ENCODE assay signal across 8 cellular contexts in genomic region chr10:58266003-58266825, GRCh38. TPM values are rescaled to one million over a fixed set of nuclear protein-coding genes. Genes with fewer than 3 reads are reported as not detected.
A peak's percentile ranks its signal among the peaks of the same experiment; 100 is the strongest.
DNase-seq lines count a peak whose midpoint lies in the region; ATAC-seq and TF ChIP-seq lines count a peak whose summit lies in the region.

No MANE protein-coding gene starts in this region.

- H3K36me3 Mint-ChIP-seq in CD4-positive, CD25-positive, alpha-beta regulatory T cell, result no peaks in the 10 kb centered on the region
- peaks cover 3% of the 10 kb centered on the region for H3K36me3 Mint-ChIP-seq in activated T-helper 1 cell treated with anti-CD3 and anti-CD28 coated beads, Interleukin-12 subunit alpha, Interleukin-12 subunit beta, Interleukin-2, Interleukin-4 antibody, amounts not matched to agents 30 ng/mL and 10 ng/mL and 1 ng/mL, durations not matched to agents 14 hours and 24 hours and 36 hours (ENCODE audit: low read depth)

- peak; percentile 12 to 24 for ATAC-seq in CD4-positive, CD25-positive, alpha-beta regulatory T cell (ENCODE audit: low read depth in 2 of 2)
- peak; percentile 7 for ATAC-seq in GM19372 (IDR thresholded peaks at IDR 0.05; ENCODE audit: low read depth, unreplicated experiment)

- peak overlapping the region; percentile 84 for H3K4me3 ChIP-seq in CD4-positive, CD25-positive, alpha-beta regulatory T cell (ENCODE audit: low read depth, low read length)
- no peak overlapping the region for H3K4me3 ChIP-seq in KMS-11 (IDR thresholded peaks at IDR 0.05; ENCODE audit: insufficient read depth, low read depth, low read length)
- H3K4me3 ChIP-seq in prostate gland, result peak overlapping the region; percentile 75 to 91

- H3K27me3 Mint-ChIP-seq in CD4-positive, CD25-positive, alpha-beta regulatory T cell, result peaks cover 4% of the 10 kb centered on the region
- no peaks in the 10 kb centered on the region for H3K27me3 Mint-ChIP-seq in activated T-helper 1 cell treated with anti-CD3 and anti-CD28 coated beads, Interleukin-12 subunit alpha, Interleukin-12 subunit beta, Interleukin-2, Interleukin-4 antibody, amounts not matched to agents 30 ng/mL and 10 ng/mL and 1 ng/mL, durations not matched to agents 14 hours and 24 hours and 36 hours (ENCODE audit: insufficient read depth)

- intact Hi-C loops in activated T-helper 1 cell treated with anti-CD3 and anti-CD28 coated beads, Interleukin-12 subunit alpha, Interleukin-12 subunit beta, Interleukin-2, Interleukin-4 antibody, amounts not matched to agents 30 ng/mL and 10 ng/mL and 1 ng/mL, durations not matched to agents 14 hours and 24 hours and 36 hours (cut with micrococcal nuclease), result loop anchor here (1.0 to 5.0 kb wide), 4 partner anchors 29 to 1641 kb away; partner anchors contain the start of genes CCDC6 and TFAM
- intact Hi-C loops in prostate gland (cut with DNase I), result no loop called here

- no peaks in the 10 kb centered on the region for H3K27me3 ChIP-seq in CD4-positive, CD25-positive, alpha-beta regulatory T cell (ENCODE audit: control insufficient read depth, insufficient read depth, low read length)
- H3K27me3 ChIP-seq in KMS-11 (ENCODE audit: insufficient read depth, low read depth) (no peaks in the 10 kb centered on the region), prostate gland (replicated peaks; ENCODE audit: insufficient read depth) (no peaks in the 10 kb centered on the region)

- H3K79me2 ChIP-seq in KMS-11 (ENCODE audit: insufficient read depth, low read depth), result peaks cover 61% of the 10 kb centered on the region

- H3K27ac Mint-ChIP-seq in CD4-positive, CD25-positive, alpha-beta regulatory T cell, result peak overlapping the region; percentile 89 to 98 (median 97)
- peak overlapping the region; percentile 95 for H3K27ac Mint-ChIP-seq in activated T-helper 1 cell treated with anti-CD3 and anti-CD28 coated beads, Interleukin-12 subunit alpha, Interleukin-12 subunit beta, Interleukin-2, Interleukin-4 antibody, amounts not matched to agents 30 ng/mL and 10 ng/mL and 1 ng/mL, durations not matched to agents 14 hours and 24 hours and 36 hours

- H3K4me1 ChIP-seq in CD4-positive, CD25-positive, alpha-beta regulatory T cell (ENCODE audit: control insufficient read depth, insufficient read depth, low read length, poor library complexity, severe bottlenecking), result peaks cover 35% of the 10 kb centered on the region
- peaks cover 28% of the 10 kb centered on the region for H3K4me1 ChIP-seq in KMS-11 (ENCODE audit: low read depth, poor library complexity, severe bottlenecking)
- no peaks in the 10 kb centered on the region for H3K4me1 ChIP-seq in prostate gland (replicated peaks)

- 14% methylated on average over 14 of the region's 14 CpGs for WGBS in prostate gland

- no peak for TF ChIP-seq CTCF in KMS-11 (conservative IDR thresholded peaks at IDR 0.05; ENCODE audit: low read depth, low read length)
- no peak for TF ChIP-seq CTCF in prostate gland (IDR thresholded peaks at IDR 0.05)

- peaks cover 28 to 58% (median 47%) of the 10 kb centered on the region in 4 donors for H3K4me1 Mint-ChIP-seq in CD4-positive, CD25-positive, alpha-beta regulatory T cell
- H3K4me1 Mint-ChIP-seq in activated T-helper 1 cell treated with anti-CD3 and anti-CD28 coated beads, Interleukin-12 subunit alpha, Interleukin-12 subunit beta, Interleukin-2, Interleukin-4 antibody, amounts not matched to agents 30 ng/mL and 10 ng/mL and 1 ng/mL, durations not matched to agents 14 hours and 24 hours and 36 hours (ENCODE audit: low read depth), result peaks cover 53% of the 10 kb centered on the region

- peak overlapping the region; percentile 96 to 98 (median 96) for H3K4me3 Mint-ChIP-seq in CD4-positive, CD25-positive, alpha-beta regulatory T cell
- H3K4me3 Mint-ChIP-seq in activated T-helper 1 cell treated with anti-CD3 and anti-CD28 coated beads, Interleukin-12 subunit alpha, Interleukin-12 subunit beta, Interleukin-2, Interleukin-4 antibody, amounts not matched to agents 30 ng/mL and 10 ng/mL and 1 ng/mL, durations not matched to agents 14 hours and 24 hours and 36 hours, result peak overlapping the region; percentile 98

- TF ChIP-seq POLR2A in prostate gland (IDR thresholded peaks at IDR 0.05), result no peak

- H3K9me3 ChIP-seq in CD4-positive, CD25-positive, alpha-beta regulatory T cell (ENCODE audit: control insufficient read depth in 2 of 2, low read length in 2 of 2), result no peaks in the 10 kb centered on the region
- H3K9me3 ChIP-seq in prostate gland, result no peaks in the 10 kb centered on the region

- peak overlapping the region; percentile 67 for H3K9ac ChIP-seq in KMS-11

- no peaks in the 10 kb centered on the region for H4K20me1 ChIP-seq in KMS-11 (ENCODE audit: insufficient read depth)

- no peaks in the 10 kb centered on the region for H3K9me3 Mint-ChIP-seq in CD4-positive, CD25-positive, alpha-beta regulatory T cell
- no peaks in the 10 kb centered on the region for H3K9me3 Mint-ChIP-seq in activated T-helper 1 cell treated with anti-CD3 and anti-CD28 coated beads, Interleukin-12 subunit alpha, Interleukin-12 subunit beta, Interleukin-2, Interleukin-4 antibody, amounts not matched to agents 30 ng/mL and 10 ng/mL and 1 ng/mL, durations not matched to agents 14 hours and 24 hours and 36 hours

- DNase-seq in CD4-positive, CD25-positive, alpha-beta regulatory T cell, result peak in 2 of 3 donors; percentile 50 to 74
- DNase-seq in activated T-helper 1 cell treated with anti-CD3 and anti-CD28 coated beads, Interleukin-12 subunit alpha, Interleukin-12 subunit beta, Interleukin-2, Interleukin-4 antibody, amounts not matched to agents 30 ng/mL and 10 ng/mL and 1 ng/mL, durations not matched to agents 14 hours and 24 hours and 36 hours (ENCODE audit: low spot score), result peak; percentile 24
- DNase-seq in germinal center (ENCODE audit: low spot score), result peak; percentile 5
- DNase-seq in prostate gland (ENCODE audit: low spot score), result no peak
- DNase-seq in COLO829 (ENCODE audit: low spot score), result no peak
- no peak for DNase-seq in amygdala (lab: John Stamatoyannopoulos, UW)

- peak overlapping the region; percentile 83 for H3K4me2 ChIP-seq in KMS-11

- no peaks in the 10 kb centered on the region for H3K36me3 ChIP-seq in CD4-positive, CD25-positive, alpha-beta regulatory T cell (ENCODE audit: control insufficient read depth, insufficient read depth, low read length)
- no peaks in the 10 kb centered on the region for H3K36me3 ChIP-seq in KMS-11 (ENCODE audit: insufficient read depth)
- H3K36me3 ChIP-seq in prostate gland, result no peaks in the 10 kb centered on the region

- peak overlapping the region; percentile 91 for H3K27ac ChIP-seq in CD4-positive, CD25-positive, alpha-beta regulatory T cell (ENCODE audit: insufficient read depth, low read length, poor library complexity, severe bottlenecking)
- H3K27ac ChIP-seq in KMS-11 (peak overlapping the region; percentile 69), prostate gland (peak overlapping the region; percentile 91 to 96)

- peak overlapping the region; percentile 80; the same call in 1 of the 2 replicates for H2AFZ ChIP-seq in KMS-11 (ENCODE audit: low read depth)

RNA-seq across cellular contexts. Expression of gene IPMK, which starts 1.5 kb away (rescaled TPM):
- total RNA-seq in CD4-positive, CD25-positive, alpha-beta regulatory T cell, result 4.2 TPM
- 1 to 10 TPM; 1.3 to 2.6 (median 2.0) TPM for polyA plus RNA-seq in CD4-positive, CD25-positive, alpha-beta regulatory T cell
- 6.5 and 7.1 TPM in 2 replicates for total RNA-seq in activated T-helper 1 cell treated with anti-CD3 and anti-CD28 coated beads, Interleukin-12 subunit alpha, Interleukin-12 subunit beta, Interleukin-2, Interleukin-4 antibody, amounts not matched to agents 30 ng/mL and 10 ng/mL and 1 ng/mL, durations not matched to agents 14 hours and 24 hours and 36 hours
- total RNA-seq in prostate gland, result 1 to 10 TPM; 2.6 to 5.5 TPM

RNA-seq across cellular contexts. Expression of gene CISD1, which starts 2.7 kb away (rescaled TPM):
- 4.4 TPM for total RNA-seq in CD4-positive, CD25-positive, alpha-beta regulatory T cell
- polyA plus RNA-seq in CD4-positive, CD25-positive, alpha-beta regulatory T cell, result 10 to 100 TPM; 50.3 to 79.5 (median 56.8) TPM
- 50.4 and 56.0 TPM in 2 replicates for total RNA-seq in activated T-helper 1 cell treated with anti-CD3 and anti-CD28 coated beads, Interleukin-12 subunit alpha, Interleukin-12 subunit beta, Interleukin-2, Interleukin-4 antibody, amounts not matched to agents 30 ng/mL and 10 ng/mL and 1 ng/mL, durations not matched to agents 14 hours and 24 hours and 36 hours
- total RNA-seq in prostate gland, result 10 to 100 TPM; 10.3 to 16.9 TPM

Comparison
In these comparisons a context has a peak if more than half of its experiments do, and no peak if none do; other contexts are left out.
1. DNase-seq: peak in CD4-positive, CD25-positive, alpha-beta regulatory T cell (2 of 3), activated T-helper 1 cell treated with anti-CD3 and anti-CD28 coated beads, Interleukin-12 subunit alpha, Interleukin-12 subunit beta, Interleukin-2, Interleukin-4 antibody, amounts not matched to agents 30 ng/mL and 10 ng/mL and 1 ng/mL, durations not matched to agents 14 hours and 24 hours and 36 hours (single experiment) and germinal center (single experiment); none in prostate gland (single experiment), COLO829 (single experiment) and amygdala (0 of 56).
2. Peak in every context shown above with its lines, with median percentiles within 50 percentile points of each other: H3K27ac ChIP-seq.